Comparison of ENCODE assay signal across 15 cellular contexts in genomic region chr17:76753061-76753961, GRCh38. TPM values are rescaled to one million over a fixed set of nuclear protein-coding genes. Genes with fewer than 3 reads are reported as not detected.
DNase-seq lines count a peak whose midpoint lies in the region; ATAC-seq lines count a peak whose summit lies in the region.
"Had no signal": no experiment of that assay in that cellular context is flagged by ENCODE, and none has a peak within 500 bp of the region (broad histone marks: within the 10 kb centered on the region; RNA-seq: fewer than 3 reads in every experiment).

No MANE protein-coding gene starts in this region.

- intact Hi-C loops in activated CD4-positive, alpha-beta T cell treated with anti-CD3 and anti-CD28 coated beads for 36 hours (cut with DNase I, micrococcal nuclease), result loop anchor here (1.0 to 2.0 kb wide), 7 partner anchors 10 to 335 kb away; partner anchors contain the start of genes JMJD6 (in 1 of the 2), METTL23 (in 1 of the 2), MFSD11 (in 1 of the 2) and SRSF2 (in 1 of the 2)
- intact Hi-C loops in activated CD4-positive, alpha-beta memory T cell treated with anti-CD3 and anti-CD28 coated beads for 36 hours (cut with micrococcal nuclease), result loop anchor here (1.0 to 5.0 kb wide), 4 partner anchors 16 to 384 kb away; partner anchors contain the start of gene SRSF2

- CTCF ChIA-PET in activated CD4-positive, alpha-beta T cell treated with anti-CD3 and anti-CD28 coated beads for 36 hours (lab: Charles Lee), result interaction anchor here (1.0 to 1.7 kb wide), 3 partner anchors 11 to 38 kb away, joined by 4 to 6 read pairs (median 5); no protein-coding TSS in a partner anchor
- CTCF ChIA-PET in activated CD4-positive, alpha-beta memory T cell treated with anti-CD3 and anti-CD28 coated beads for 36 hours (lab: Charles Lee), result interaction anchor here (0.9 kb wide), 1 partner anchor 19 kb away, joined by 3 read pairs; no protein-coding TSS in a partner anchor

- H3K36me3 Mint-ChIP-seq in activated CD4-positive, alpha-beta T cell treated with anti-CD3 and anti-CD28 coated beads for 36 hours (ENCODE audit: low read depth), result peaks cover 21% of the 10 kb centered on the region
- peaks cover 19% of the 10 kb centered on the region for H3K36me3 Mint-ChIP-seq in activated CD4-positive, alpha-beta memory T cell treated with anti-CD3 and anti-CD28 coated beads for 36 hours
- peaks cover 22% of the 10 kb centered on the region for H3K36me3 Mint-ChIP-seq in central memory CD8-positive, alpha-beta T cell (ENCODE audit: insufficient read depth)
- H3K36me3 Mint-ChIP-seq in stimulated activated naive B cell treated with anti-CD40 and anti-IgM and Interleukin-4, amounts not matched to agents 10 μg/mL and 1 μg/mL and 100 μg/mL, for 72 hours, result peaks cover 28 to 41% of the 10 kb centered on the region in 2 donors

- peak; percentile 43 for DNase-seq in activated CD4-positive, alpha-beta T cell treated with anti-CD3 and anti-CD28 coated beads for 36 hours
- no peak for DNase-seq in activated CD4-positive, alpha-beta T cell treated with anti-CD3 and anti-CD28 coated beads, Interleukin-2, amount 50 U/mL, for 1 hour
- peak; percentile 52 for DNase-seq in activated CD4-positive, alpha-beta memory T cell treated with anti-CD3 and anti-CD28 coated beads for 36 hours
- peak in 1 of 2 donors; percentile 12 for DNase-seq in central memory CD8-positive, alpha-beta T cell (ENCODE audit: low spot score in 2 of 2)
- no peak for DNase-seq in stimulated activated naive B cell treated with anti-CD40 and anti-IgM and Interleukin-4, amounts not matched to agents 10 μg/mL and 1 μg/mL and 100 μg/mL, for 72 hours
- DNase-seq in NCI-H1694 (lab: John Stamatoyannopoulos, UW) (no peak), SKM-1 treated with dmso at 0.1 percent for 144 hours (lab: John Stamatoyannopoulos, UW; ENCODE audit: unreplicated experiment) (no peak)
- DNase-seq: activated gamma-delta T cell treated with Interleukin-2 at 50 U/mL for 16 hours, DMS153, NCI-H2171, ovary, substantia nigra had no signal

- H3K9me3 Mint-ChIP-seq in activated CD4-positive, alpha-beta T cell treated with anti-CD3 and anti-CD28 coated beads for 36 hours (ENCODE audit: low read depth), result no peaks in the 10 kb centered on the region
- H3K9me3 Mint-ChIP-seq in activated CD4-positive, alpha-beta memory T cell treated with anti-CD3 and anti-CD28 coated beads for 36 hours, result no peaks in the 10 kb centered on the region
- H3K9me3 Mint-ChIP-seq in central memory CD8-positive, alpha-beta T cell, result no peaks in the 10 kb centered on the region
- no peaks in the 10 kb centered on the region for H3K9me3 Mint-ChIP-seq in stimulated activated naive B cell treated with anti-CD40 and anti-IgM and Interleukin-4, amounts not matched to agents 10 μg/mL and 1 μg/mL and 100 μg/mL, for 72 hours

- H3K4me1 Mint-ChIP-seq in activated CD4-positive, alpha-beta T cell treated with anti-CD3 and anti-CD28 coated beads for 36 hours, result peaks cover 23% of the 10 kb centered on the region
- peaks cover 25% of the 10 kb centered on the region for H3K4me1 Mint-ChIP-seq in activated CD4-positive, alpha-beta memory T cell treated with anti-CD3 and anti-CD28 coated beads for 36 hours (ENCODE audit: low read depth)
- peaks cover 19% of the 10 kb centered on the region for H3K4me1 Mint-ChIP-seq in central memory CD8-positive, alpha-beta T cell
- peaks cover 1 to 9% of the 10 kb centered on the region in 2 donors for H3K4me1 Mint-ChIP-seq in stimulated activated naive B cell treated with anti-CD40 and anti-IgM and Interleukin-4, amounts not matched to agents 10 μg/mL and 1 μg/mL and 100 μg/mL, for 72 hours

- peak; percentile 90 for ATAC-seq in activated CD4-positive, alpha-beta T cell treated with anti-CD3 and anti-CD28 coated beads for 36 hours
- peak; percentile 73 for ATAC-seq in central memory CD8-positive, alpha-beta T cell (replicated peaks; ENCODE audit: extremely low read depth, poor library complexity, severe bottlenecking)
- no peak for ATAC-seq in stimulated activated naive B cell treated with anti-CD40 and anti-IgM and Interleukin-4, amounts not matched to agents 10 μg/mL and 1 μg/mL and 100 μg/mL, for 72 hours (replicated peaks)
- no peak for ATAC-seq in GM18873 (IDR thresholded peaks at IDR 0.05; ENCODE audit: low FRiP score, unreplicated experiment)
- ATAC-seq: A549, K562 had no signal

- H3K27me3 Mint-ChIP-seq in activated CD4-positive, alpha-beta T cell treated with anti-CD3 and anti-CD28 coated beads for 36 hours, result no peaks in the 10 kb centered on the region
- no peaks in the 10 kb centered on the region for H3K27me3 Mint-ChIP-seq in activated CD4-positive, alpha-beta memory T cell treated with anti-CD3 and anti-CD28 coated beads for 36 hours
- no peaks in the 10 kb centered on the region for H3K27me3 Mint-ChIP-seq in central memory CD8-positive, alpha-beta T cell
- H3K27me3 Mint-ChIP-seq in stimulated activated naive B cell treated with anti-CD40 and anti-IgM and Interleukin-4, amounts not matched to agents 10 μg/mL and 1 μg/mL and 100 μg/mL, for 72 hours, result no peaks in the 10 kb centered on the region

- peak overlapping the region; percentile 82 for H3K4me3 Mint-ChIP-seq in activated CD4-positive, alpha-beta T cell treated with anti-CD3 and anti-CD28 coated beads for 36 hours
- H3K4me3 Mint-ChIP-seq in activated CD4-positive, alpha-beta memory T cell treated with anti-CD3 and anti-CD28 coated beads for 36 hours, result peak overlapping the region; percentile 80
- peak overlapping the region; percentile 92 for H3K4me3 Mint-ChIP-seq in central memory CD8-positive, alpha-beta T cell
- no peak overlapping the region for H3K4me3 Mint-ChIP-seq in stimulated activated naive B cell treated with anti-CD40 and anti-IgM and Interleukin-4, amounts not matched to agents 10 μg/mL and 1 μg/mL and 100 μg/mL, for 72 hours

- peak overlapping the region; percentile 97 for H3K27ac Mint-ChIP-seq in activated CD4-positive, alpha-beta T cell treated with anti-CD3 and anti-CD28 coated beads for 36 hours
- H3K27ac Mint-ChIP-seq in activated CD4-positive, alpha-beta memory T cell treated with anti-CD3 and anti-CD28 coated beads for 36 hours, result peak overlapping the region; percentile 97
- peak overlapping the region; percentile 100 for H3K27ac Mint-ChIP-seq in central memory CD8-positive, alpha-beta T cell (ENCODE audit: low read depth)
- H3K27ac Mint-ChIP-seq in stimulated activated naive B cell treated with anti-CD40 and anti-IgM and Interleukin-4, amounts not matched to agents 10 μg/mL and 1 μg/mL and 100 μg/mL, for 72 hours, result peak overlapping the region; percentile 80

- POLR2A ChIA-PET in activated CD4-positive, alpha-beta T cell treated with anti-CD3 and anti-CD28 coated beads for 36 hours (lab: Charles Lee), result interaction anchor here (0.6 to 2.5 kb wide), 8 partner anchors 10 to 386 kb away, joined by 3 to 16 read pairs (median 6); partner anchors contain the start of gene SRSF2
- POLR2A ChIA-PET in activated CD4-positive, alpha-beta memory T cell treated with anti-CD3 and anti-CD28 coated beads for 36 hours (lab: Charles Lee), result interaction anchor here (0.6 to 2.5 kb wide), 5 partner anchors 16 to 30 kb away, joined by 3 to 13 read pairs (median 5); partner anchors contain the start of genes MFSD11 and SRSF2

RNA-seq across cellular contexts. Expression of gene MFSD11, which starts 15.4 kb away (rescaled TPM):
- total RNA-seq in activated CD4-positive, alpha-beta T cell treated with anti-CD3 and anti-CD28 coated beads for 36 hours, result 10 to 100 TPM; 10.3 to 15.1 TPM
- total RNA-seq in activated CD4-positive, alpha-beta memory T cell treated with anti-CD3 and anti-CD28 coated beads for 36 hours, result 10 to 100 TPM; 17.5 to 18.3 TPM

RNA-seq across cellular contexts. Expression of gene SRSF2, which starts 16.2 kb away (rescaled TPM):
- total RNA-seq in activated CD4-positive, alpha-beta T cell treated with anti-CD3 and anti-CD28 coated beads for 36 hours, result 100 to 1,000 TPM; 335 to 340 TPM
- total RNA-seq in activated CD4-positive, alpha-beta memory T cell treated with anti-CD3 and anti-CD28 coated beads for 36 hours, result 100 to 1,000 TPM; 299 TPM

RNA-seq across cellular contexts. Expression of gene METTL23, which starts 26.7 kb away (rescaled TPM):
- 10 to 100 TPM; 18.9 to 25.3 TPM for total RNA-seq in activated CD4-positive, alpha-beta T cell treated with anti-CD3 and anti-CD28 coated beads for 36 hours
- total RNA-seq in activated CD4-positive, alpha-beta memory T cell treated with anti-CD3 and anti-CD28 coated beads for 36 hours, result 10 to 100 TPM; 29.1 to 29.2 TPM

RNA-seq across cellular contexts. Expression of gene JMJD6, which starts 26.9 kb away (rescaled TPM):
- 10 to 100 TPM; 51.3 to 65.5 TPM for total RNA-seq in activated CD4-positive, alpha-beta T cell treated with anti-CD3 and anti-CD28 coated beads for 36 hours
- 10 to 100 TPM; 53.4 to 56.6 TPM for total RNA-seq in activated CD4-positive, alpha-beta memory T cell treated with anti-CD3 and anti-CD28 coated beads for 36 hours

RNA-seq across cellular contexts. Expression of gene MXRA7, which starts 42.5 kb away (rescaled TPM):
- 10 to 100 TPM; 18.4 to 20.2 TPM for total RNA-seq in activated CD4-positive, alpha-beta T cell treated with anti-CD3 and anti-CD28 coated beads for 36 hours
- total RNA-seq in activated CD4-positive, alpha-beta memory T cell treated with anti-CD3 and anti-CD28 coated beads for 36 hours, result 1 to 10 TPM; 7.5 to 8.0 TPM

Comparison
In these comparisons a context has a peak if more than half of its experiments do, and no peak if none do; other contexts are left out.
1. DNase-seq: peak in activated CD4-positive, alpha-beta T cell treated with anti-CD3 and anti-CD28 coated beads for 36 hours (single experiment) and activated CD4-positive, alpha-beta memory T cell treated with anti-CD3 and anti-CD28 coated beads for 36 hours (single experiment); none in activated CD4-positive, alpha-beta T cell treated with anti-CD3 and anti-CD28 coated beads, Interleukin-2, amount 50 U/mL, for 1 hour (single experiment), stimulated activated naive B cell treated with anti-CD40 and anti-IgM and Interleukin-4, amounts not matched to agents 10 μg/mL and 1 μg/mL and 100 μg/mL, for 72 hours (single experiment), NCI-H1694 (single experiment) and SKM-1 treated with dmso at 0.1 percent for 144 hours (single experiment).
2. ATAC-seq: peak in activated CD4-positive, alpha-beta T cell treated with anti-CD3 and anti-CD28 coated beads for 36 hours (single experiment) and central memory CD8-positive, alpha-beta T cell (single experiment); none in stimulated activated naive B cell treated with anti-CD40 and anti-IgM and Interleukin-4, amounts not matched to agents 10 μg/mL and 1 μg/mL and 100 μg/mL, for 72 hours (0 of 2) and GM18873 (single experiment).
3. H3K4me3 Mint-ChIP-seq: peak in activated CD4-positive, alpha-beta T cell treated with anti-CD3 and anti-CD28 coated beads for 36 hours (single experiment), activated CD4-positive, alpha-beta memory T cell treated with anti-CD3 and anti-CD28 coated beads for 36 hours (single experiment) and central memory CD8-positive, alpha-beta T cell (single experiment); none in stimulated activated naive B cell treated with anti-CD40 and anti-IgM and Interleukin-4, amounts not matched to agents 10 μg/mL and 1 μg/mL and 100 μg/mL, for 72 hours (0 of 2).
4. Peak in every context shown above with its lines, with median percentiles within 50 percentile points of each other: H3K27ac Mint-ChIP-seq.